ENCODE assay signal across 8 cellular contexts in the genomic region with DNA sequence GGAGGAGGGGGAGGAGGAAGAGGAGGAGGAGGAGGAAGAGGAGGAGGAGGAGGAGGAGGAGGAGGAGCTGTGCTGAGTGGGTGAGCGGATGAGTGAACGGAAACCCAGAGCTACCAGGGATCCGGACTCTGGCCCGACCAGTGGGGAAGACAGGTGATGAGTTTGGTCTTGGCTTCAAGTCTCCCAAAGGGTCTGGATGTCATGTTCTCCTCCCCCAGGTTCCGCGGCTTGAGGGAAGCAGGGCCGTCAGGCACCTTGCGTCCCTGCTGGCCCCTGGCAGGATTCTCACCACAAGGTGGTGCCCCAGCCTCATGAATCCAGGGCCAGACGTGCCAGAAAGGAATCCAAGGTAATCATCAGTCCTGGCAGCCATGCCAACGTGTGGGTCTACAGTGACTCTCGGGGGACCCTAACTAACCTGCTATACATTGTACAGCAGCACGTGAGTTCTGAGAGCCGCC. TPM values are rescaled to one million over a fixed set of nuclear protein-coding genes. Genes with fewer than 3 reads are reported as not detected.
DNase-seq lines count a peak whose midpoint lies in the region; ATAC-seq and TF ChIP-seq lines count a peak whose summit lies in the region.

No MANE protein-coding gene starts in this region.

- H3K27ac ChIP-seq in Karpas-422 (ENCODE audit: low read length) = no peak overlapping the region
- H3K27ac ChIP-seq in RWPE1 = no peak overlapping the region
- no peak overlapping the region for H3K27ac ChIP-seq in cardiac muscle cell

- H2AFZ ChIP-seq in Karpas-422 (ENCODE audit: low read length) = no peak overlapping the region

- H3K36me3 ChIP-seq in Karpas-422 (ENCODE audit: insufficient read depth, low read length) = no peaks in the 10 kb centered on the region
- no peaks in the 10 kb centered on the region for H3K36me3 ChIP-seq in cardiac muscle cell

- ATAC-seq in GM18909 (IDR thresholded peaks at IDR 0.05; ENCODE audit: poor library complexity, unreplicated experiment) (no peak), GM18873 (IDR thresholded peaks at IDR 0.05; ENCODE audit: low FRiP score, unreplicated experiment) (no peak)

- POLR2A ChIA-PET in RWPE1 (lab: Yijun Ruan, JAX; ENCODE audit: low non-redundant PET) = no interaction called here

- H4K20me1 ChIP-seq in Karpas-422 (ENCODE audit: insufficient read depth, low read depth, low read length) = no peaks in the 10 kb centered on the region

- DNase-seq in Karpas-422 (peak; percentile 87), RWPE1 (ENCODE audit: low spot score) (peak; percentile 57), cardiac muscle cell (ENCODE audit: low read depth in 1 of 2, low spot score in 1 of 2) (peak; percentile 69 to 82), posterior cingulate gyrus (peak; percentile 52 to 96 (median 67))
- DNase-seq in activated naive CD8-positive, alpha-beta T cell treated with anti-CD3 and anti-CD28 coated beads, Interleukin-2, amount 50 U/mL, for 16 hours (ENCODE audit: low read depth, low spot score) = peak; percentile 11

- H3K4me1 ChIP-seq in Karpas-422 (ENCODE audit: low read length) = no peaks in the 10 kb centered on the region
- peaks cover 6% of the 10 kb centered on the region for H3K4me1 ChIP-seq in cardiac muscle cell (ENCODE audit: low read depth)

- H3K9ac ChIP-seq in Karpas-422 (ENCODE audit: low read length) = no peak overlapping the region

- CTCF ChIA-PET in RWPE1 (lab: Yijun Ruan, JAX) = interaction anchor here (0.6 to 1.4 kb wide), 13 partner anchors 10 to 1825 kb away, joined by 3 to 8 read pairs (median 3); a partner anchor contains a TSS

- H3K79me2 ChIP-seq in Karpas-422 (ENCODE audit: low read length) = no peaks in the 10 kb centered on the region

- intact Hi-C loops in posterior cingulate gyrus (cut with DNase I) = loop anchor here (1.0 to 10.0 kb wide), 2 partner anchors 219 to 474 kb away; no protein-coding TSS in a partner anchor

- H3K9me3 ChIP-seq in Karpas-422 (ENCODE audit: low read length) (no peaks in the 10 kb centered on the region), cardiac muscle cell (ENCODE audit: low read depth) (no peaks in the 10 kb centered on the region)

- H3K4me3 ChIP-seq in Karpas-422 (ENCODE audit: low read length) (no peak overlapping the region), cardiac muscle cell (no peak overlapping the region)

- H3K27me3 ChIP-seq in Karpas-422 (ENCODE audit: low read length) = no peaks in the 10 kb centered on the region
- H3K27me3 ChIP-seq in cardiac muscle cell = no peaks in the 10 kb centered on the region

- H3K9me2 ChIP-seq in Karpas-422 (replicated peaks; ENCODE audit: insufficient read depth, low read length) = no peaks in the 10 kb centered on the region

- H3K4me2 ChIP-seq in Karpas-422 (ENCODE audit: low read depth, low read length, poor library complexity, severe bottlenecking) = no peak overlapping the region

- TF ChIP-seq CTCF in GM12872 (IDR thresholded peaks at IDR 0.05; ENCODE audit: insufficient read depth, low read depth, low read length) (peak; percentile 78), RWPE1 (conservative IDR thresholded peaks at IDR 0.05; ENCODE audit: low read depth) (peak; percentile 66), cardiac muscle cell (IDR thresholded peaks at IDR 0.05; ENCODE audit: low read depth, low read length) (peak; percentile 69)

RNA-seq across cellular contexts. Expression of a gene that starts 13.5 kb away (rescaled TPM):
- total RNA-seq in Karpas-422 (2014; rRNA removed; shearing (Covaris generic); ENCODE audit: low replicate concordance) = 8.2 TPM in 2 replicates
- total RNA-seq in cardiac muscle cell = 71.4 and 115 TPM in 2 replicates
- 51.7 and 54.4 TPM in 2 replicates for polyA plus RNA-seq in cardiac muscle cell

RNA-seq across cellular contexts. Expression of a gene that starts 39.4 kb away (rescaled TPM):
- 42.5 and 48.9 TPM in 2 replicates for total RNA-seq in Karpas-422 (2014; rRNA removed; shearing (Covaris generic); ENCODE audit: low replicate concordance)
- total RNA-seq in cardiac muscle cell = 28.4 and 63.5 TPM in 2 replicates
- polyA plus RNA-seq in cardiac muscle cell = 46.0 and 102 TPM in 2 replicates

Comparison
In these comparisons a context has a peak if more than half of its experiments do, and no peak if none do; other contexts are left out.
1. DNase-seq: peak in every context shown above with its lines; median percentile 87 in Karpas-422; 76 in cardiac muscle cell; 67 in posterior cingulate gyrus; 57 in RWPE1; 11 in activated naive CD8-positive, alpha-beta T cell treated with anti-CD3 and anti-CD28 coated beads, Interleukin-2, amount 50 U/mL, for 16 hours.